In the genomic region with DNA sequence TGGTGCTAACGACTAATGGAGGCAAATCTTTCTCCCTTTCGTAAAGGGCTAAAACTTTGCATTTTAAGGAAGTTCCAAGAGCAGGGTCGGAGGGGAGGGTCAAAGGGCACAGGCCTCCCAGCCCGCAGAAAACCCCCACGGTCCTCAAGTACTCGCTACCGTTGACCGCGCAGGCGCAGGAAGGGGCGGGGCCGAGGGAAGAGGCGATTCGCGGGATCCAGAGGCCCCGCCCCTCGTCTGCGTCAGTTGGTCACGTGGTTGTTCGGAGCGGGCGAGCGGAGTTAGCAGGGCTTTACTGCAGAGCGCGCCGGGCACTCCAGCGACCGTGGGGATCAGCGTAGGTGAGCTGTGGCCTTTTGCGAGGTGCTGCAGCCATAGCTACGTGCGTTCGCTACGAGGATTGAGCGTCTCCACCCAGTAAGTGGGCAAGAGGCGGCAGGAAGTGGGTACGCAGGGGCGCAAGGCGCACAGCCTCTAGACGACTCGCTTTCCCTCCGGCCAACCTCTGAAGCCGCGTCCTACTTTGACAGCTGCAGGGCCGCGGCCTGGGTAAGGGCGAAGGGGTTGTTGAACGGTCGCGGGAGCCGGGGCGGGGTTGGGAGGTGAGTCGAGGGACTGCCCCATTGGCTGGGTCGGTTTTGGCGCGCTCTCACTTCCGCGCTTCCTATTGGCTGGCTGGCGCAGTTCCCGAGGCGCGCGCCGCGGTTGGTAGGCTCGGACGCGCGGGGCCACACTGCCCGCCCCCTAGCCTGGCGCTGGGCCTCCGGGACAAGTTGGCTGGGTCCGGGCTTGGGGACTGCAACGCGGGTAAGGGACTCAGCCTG, we compare ENCODE assay signal across 1 cellular context.
TF ChIP-seq lines count a peak whose summit lies in the region.

Gene GMNN, plus strand, starts transcription at position 242 of the 824 bp plus-strand sequence. CDS start 2,310 bp downstream, outside the sequence.

TF ChIP-seq in SK-N-SH, 30 proteins besides CTCF, POLR2A, EP300 and RAD21 (continued from another document):
- TF ChIP-seq USF2 (IDR thresholded peaks at IDR 0.05; ENCODE audit: borderline replicate concordance, low read depth, low read length), result peak; percentile 59
- TF ChIP-seq SIN3A (IDR thresholded peaks at IDR 0.05; ENCODE audit: borderline replicate concordance, low read depth, low read length), result peak; percentile 88; the same call in 1 of the 2 replicates
- TF ChIP-seq TEAD4 (IDR thresholded peaks at IDR 0.05; ENCODE audit: borderline replicate concordance, insufficient read depth), result no peak
- TF ChIP-seq EZH2phosphoT487 (IDR thresholded peaks at IDR 0.05; ENCODE audit: borderline replicate concordance, low read depth), result no peak
- TF ChIP-seq RCOR1 (IDR thresholded peaks at IDR 0.05; ENCODE audit: low read length), result no peak
- TF ChIP-seq, protein P1, sequence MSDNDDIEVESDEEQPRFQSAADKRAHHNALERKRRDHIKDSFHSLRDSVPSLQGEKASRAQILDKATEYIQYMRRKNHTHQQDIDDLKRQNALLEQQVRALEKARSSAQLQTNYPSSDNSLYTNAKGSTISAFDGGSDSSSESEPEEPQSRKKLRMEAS (IDR thresholded peaks at IDR 0.05; ENCODE audit: low read depth), result peak; percentile 81
- no peak for TF ChIP-seq SMC3 (IDR thresholded peaks at IDR 0.05; ENCODE audit: low read depth, low read length)
- TF ChIP-seq USF1 (IDR thresholded peaks at IDR 0.05; ENCODE audit: borderline replicate concordance, low read depth), result peak; percentile 93
- TF ChIP-seq GATA2 (CRISPR knock-in tag; IDR thresholded peaks at IDR 0.05), result no peak
- no peak for TF ChIP-seq ZBTB33 (IDR thresholded peaks at IDR 0.05; ENCODE audit: borderline replicate concordance, low read depth)
